29 cellular contexts compared by ENCODE assay signal in the genomic region with DNA sequence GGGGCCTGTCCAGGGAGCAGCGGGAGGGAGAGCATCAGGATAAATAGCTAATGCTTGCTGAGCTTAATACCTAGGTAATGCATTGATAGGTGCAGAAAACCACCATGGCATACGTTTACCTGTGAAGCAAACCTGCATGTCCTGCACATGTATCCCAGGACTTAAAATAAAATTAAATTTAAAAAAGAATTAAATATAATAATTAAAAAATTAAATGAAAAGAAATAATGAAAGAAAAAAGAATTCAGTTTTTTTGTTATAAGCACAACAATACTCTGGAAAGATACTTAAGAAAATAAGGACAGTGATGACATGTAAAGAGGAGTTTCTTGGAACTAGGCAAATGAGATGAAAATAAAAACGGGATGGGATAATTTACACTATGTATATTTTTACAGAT.
"Had no signal": no experiment of that assay in that cellular context is flagged by ENCODE, and none has a peak within 500 bp of the region (broad histone marks: within the 10 kb centered on the region; RNA-seq: fewer than 3 reads in every experiment).

No MANE protein-coding gene starts in this region.

- H3K9me3 ChIP-seq: stomach, suprapubic skin, testis, thoracic aorta, thyroid gland, tibial nerve, transverse colon, upper lobe of left lung, upper lobe of right lung, uterus, vagina had no signal

- H3K9me3 Mint-ChIP-seq: type B pancreatic cell had no signal

- H3K4me1 ChIP-seq: stomach, suprapubic skin, testis, thyroid gland, tibial nerve, transverse colon, upper lobe of left lung, upper lobe of right lung, uterus, vagina had no signal

- H3K4me3 ChIP-seq: stomach, suprapubic skin, testis, thoracic aorta, thyroid gland, tibial artery, tibial nerve, transverse colon, upper lobe of left lung, upper lobe of right lung, uterus, vagina had no signal

- H3K4me1 Mint-ChIP-seq: stimulated activated effector memory CD8-positive, alpha-beta T cell treated with anti-CD3 and anti-CD28 coated beads, Interleukin-12 subunit alpha, Interleukin-12 subunit beta, amount 100 ng/mL, for 72 hours; stimulated activated memory B cell treated with anti-CD40 and anti-IgM and Interleukin-4, amounts not matched to agents 10 μg/mL and 1 μg/mL and 100 μg/mL, for 72 hours; stimulated activated naive B cell treated with anti-CD40 and anti-IgM and Interleukin-4, amounts not matched to agents 10 μg/mL and 1 μg/mL and 100 μg/mL, for 72 hours; stimulated activated naive CD8-positive, alpha-beta T cell treated with anti-CD3 and anti-CD28 coated beads, Interleukin-15, amount 100 ng/mL, for 72 hours had no signal

- H3K27ac ChIP-seq: stomach, suprapubic skin, testis, thoracic aorta, thyroid gland, tibial artery, tibial nerve, transverse colon, upper lobe of left lung, upper lobe of right lung, uterus, vagina had no signal

- H3K4me3 Mint-ChIP-seq: stimulated activated effector memory CD8-positive, alpha-beta T cell treated with anti-CD3 and anti-CD28 coated beads, Interleukin-12 subunit alpha, Interleukin-12 subunit beta, amount 100 ng/mL, for 72 hours; stimulated activated memory B cell treated with anti-CD40 and anti-IgM and Interleukin-4, amounts not matched to agents 10 μg/mL and 1 μg/mL and 100 μg/mL, for 72 hours; stimulated activated naive B cell treated with anti-CD40 and anti-IgM and Interleukin-4, amounts not matched to agents 10 μg/mL and 1 μg/mL and 100 μg/mL, for 72 hours; stimulated activated naive CD8-positive, alpha-beta T cell treated with anti-CD3 and anti-CD28 coated beads, Interleukin-15, amount 100 ng/mL, for 72 hours; stimulated activated naive CD8-positive, alpha-beta T cell treated with anti-CD3 and anti-CD28 coated beads, Interleukin-15, Interleukin-2, amounts not matched to agents 100 ng/mL and 50 ng/mL, for 24 hours; type B pancreatic cell had no signal

- ATAC-seq: stimulated activated effector memory CD8-positive, alpha-beta T cell treated with anti-CD3 and anti-CD28 coated beads, Interleukin-12 subunit alpha, Interleukin-12 subunit beta, amount 100 ng/mL, for 72 hours; stimulated activated memory B cell treated with anti-CD40 and anti-IgM and Interleukin-4, amounts not matched to agents 10 μg/mL and 1 μg/mL and 100 μg/mL, for 72 hours; stimulated activated naive B cell treated with anti-CD40 and anti-IgM and Interleukin-4, amounts not matched to agents 10 μg/mL and 1 μg/mL and 100 μg/mL, for 72 hours; stimulated activated naive CD8-positive, alpha-beta T cell treated with anti-CD3 and anti-CD28 coated beads, Interleukin-15, amount 100 ng/mL, for 72 hours; stimulated activated naive CD8-positive, alpha-beta T cell treated with anti-CD3 and anti-CD28 coated beads, Interleukin-15, Interleukin-2, amounts not matched to agents 100 U/mL and 50 U/mL, for 24 hours; upper lobe of right lung had no signal

- H3K27ac Mint-ChIP-seq: stimulated activated effector memory CD8-positive, alpha-beta T cell treated with anti-CD3 and anti-CD28 coated beads, Interleukin-12 subunit alpha, Interleukin-12 subunit beta, amount 100 ng/mL, for 72 hours; stimulated activated memory B cell treated with anti-CD40 and anti-IgM and Interleukin-4, amounts not matched to agents 10 μg/mL and 1 μg/mL and 100 μg/mL, for 72 hours; stimulated activated naive B cell treated with anti-CD40 and anti-IgM and Interleukin-4, amounts not matched to agents 10 μg/mL and 1 μg/mL and 100 μg/mL, for 72 hours; stimulated activated naive CD8-positive, alpha-beta T cell treated with anti-CD3 and anti-CD28 coated beads, Interleukin-15, amount 100 ng/mL, for 72 hours; stimulated activated naive CD8-positive, alpha-beta T cell treated with anti-CD3 and anti-CD28 coated beads, Interleukin-15, Interleukin-2, amounts not matched to agents 100 ng/mL and 50 ng/mL, for 24 hours; type B pancreatic cell had no signal

- H3K27me3 Mint-ChIP-seq: stimulated activated memory B cell treated with anti-CD40 and anti-IgM and Interleukin-4, amounts not matched to agents 10 μg/mL and 1 μg/mL and 100 μg/mL, for 72 hours; stimulated activated naive B cell treated with anti-CD40 and anti-IgM and Interleukin-4, amounts not matched to agents 10 μg/mL and 1 μg/mL and 100 μg/mL, for 72 hours; stimulated activated naive CD8-positive, alpha-beta T cell treated with anti-CD3 and anti-CD28 coated beads, Interleukin-15, amount 100 ng/mL, for 72 hours; stimulated activated naive CD8-positive, alpha-beta T cell treated with anti-CD3 and anti-CD28 coated beads, Interleukin-15, Interleukin-2, amounts not matched to agents 100 ng/mL and 50 ng/mL, for 24 hours; type B pancreatic cell had no signal

- H3K36me3 Mint-ChIP-seq: stimulated activated effector memory CD8-positive, alpha-beta T cell treated with anti-CD3 and anti-CD28 coated beads, Interleukin-12 subunit alpha, Interleukin-12 subunit beta, amount 100 ng/mL, for 72 hours; stimulated activated memory B cell treated with anti-CD40 and anti-IgM and Interleukin-4, amounts not matched to agents 10 μg/mL and 1 μg/mL and 100 μg/mL, for 72 hours; stimulated activated naive B cell treated with anti-CD40 and anti-IgM and Interleukin-4, amounts not matched to agents 10 μg/mL and 1 μg/mL and 100 μg/mL, for 72 hours; type B pancreatic cell had no signal

- FAIRE-seq: urothelium cell line had no signal

- H3K36me3 ChIP-seq: stomach, suprapubic skin, thoracic aorta, thyroid gland, tibial artery, tibial nerve, transverse colon, upper lobe of left lung, upper lobe of right lung, uterus, vagina had no signal

- DNase-seq: stimulated activated CD4-positive, alpha-beta T cell treated with anti-CD3 and anti-CD28 coated beads, Interleukin-2, amount 100 ng/mL, for 48 hours; stimulated activated CD4-positive, alpha-beta T cell treated with anti-CD3 and anti-CD28 coated beads, Interleukin-4, amount 100 ng/mL, for 1 hour; stimulated activated CD4-positive, alpha-beta T cell treated with anti-CD3 and anti-CD28 coated beads, Interleukin-4, amount 100 ng/mL, for 24 hours; stimulated activated CD4-positive, alpha-beta T cell treated with anti-CD3 and anti-CD28 coated beads, Interleukin-4, amount 100 ng/mL, for 4 hours; stimulated activated CD8-positive, alpha-beta memory T cell treated with anti-CD3 and anti-CD28 coated beads, Interleukin-4, amount 100 ng/mL, for 48 hours; stimulated activated naive B cell treated with anti-CD40 and anti-IgM and Interleukin-4, amounts not matched to agents 10 μg/mL and 1 μg/mL and 100 μg/mL, for 72 hours; stimulated activated naive CD4-positive, alpha-beta T cell; stimulated activated naive CD4-positive, alpha-beta T cell treated with Interleukin-2 at 50 U/mL for 16 hours; stimulated activated naive CD8-positive, alpha-beta T cell treated with anti-CD3 and anti-CD28 coated beads, Interleukin-15, amount 100 ng/mL, for 72 hours; stimulated activated naive CD8-positive, alpha-beta T cell treated with anti-CD3 and anti-CD28 coated beads, Interleukin-15, Interleukin-2, amounts not matched to agents 100 U/mL and 50 U/mL, for 24 hours; stomach; substantia nigra; testis; thyroid gland; tibial artery; transverse colon; trophoblast cell; upper lobe of left lung; upper lobe of right lung; uterus had no signal
